ENCODE assay signal across 8 cellular contexts in the genomic region with DNA sequence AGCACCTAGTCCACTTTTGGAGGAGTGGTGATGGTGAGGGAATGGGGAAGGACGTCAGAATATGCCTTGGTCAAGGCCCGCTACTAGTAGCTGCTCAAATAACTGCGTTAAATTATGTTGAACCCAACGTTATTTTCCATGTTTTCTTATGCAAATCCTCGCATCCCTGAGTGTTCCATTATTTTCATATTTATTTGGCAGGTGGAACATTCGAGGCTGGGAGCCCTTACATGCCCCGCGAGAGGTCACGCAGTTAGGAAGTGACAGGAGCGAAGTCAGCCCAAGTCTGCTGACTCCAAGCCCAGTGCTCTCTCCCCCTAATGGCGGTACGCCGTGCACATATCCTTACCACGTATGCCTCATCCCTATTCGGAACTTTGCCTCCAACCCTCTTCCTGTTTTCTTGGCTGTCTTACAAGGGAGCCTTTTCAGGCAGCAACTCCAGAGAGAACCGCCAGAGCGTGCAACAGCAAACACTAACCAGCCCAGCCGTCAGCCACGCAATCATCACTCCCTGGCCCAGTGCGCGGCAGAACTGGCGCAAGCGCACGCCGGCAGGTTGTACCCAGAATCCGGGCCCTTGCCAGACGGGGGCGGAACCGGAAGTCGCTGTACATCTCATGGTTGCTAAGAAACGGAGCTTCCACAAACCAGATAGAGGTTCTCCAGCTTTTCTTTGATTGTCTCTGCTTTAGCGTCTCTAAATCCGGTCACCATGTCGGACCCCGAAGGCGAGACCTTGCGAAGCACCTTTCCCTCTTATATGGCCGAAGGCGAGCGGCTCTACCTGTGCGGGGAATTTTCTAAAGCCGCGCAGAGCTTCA. TPM values are rescaled to one million over a fixed set of nuclear protein-coding genes. Genes with fewer than 3 reads are reported as not detected.
DNase-seq lines count a peak whose midpoint lies in the region; ATAC-seq and TF ChIP-seq lines count a peak whose summit lies in the region.

A gene with protein sequence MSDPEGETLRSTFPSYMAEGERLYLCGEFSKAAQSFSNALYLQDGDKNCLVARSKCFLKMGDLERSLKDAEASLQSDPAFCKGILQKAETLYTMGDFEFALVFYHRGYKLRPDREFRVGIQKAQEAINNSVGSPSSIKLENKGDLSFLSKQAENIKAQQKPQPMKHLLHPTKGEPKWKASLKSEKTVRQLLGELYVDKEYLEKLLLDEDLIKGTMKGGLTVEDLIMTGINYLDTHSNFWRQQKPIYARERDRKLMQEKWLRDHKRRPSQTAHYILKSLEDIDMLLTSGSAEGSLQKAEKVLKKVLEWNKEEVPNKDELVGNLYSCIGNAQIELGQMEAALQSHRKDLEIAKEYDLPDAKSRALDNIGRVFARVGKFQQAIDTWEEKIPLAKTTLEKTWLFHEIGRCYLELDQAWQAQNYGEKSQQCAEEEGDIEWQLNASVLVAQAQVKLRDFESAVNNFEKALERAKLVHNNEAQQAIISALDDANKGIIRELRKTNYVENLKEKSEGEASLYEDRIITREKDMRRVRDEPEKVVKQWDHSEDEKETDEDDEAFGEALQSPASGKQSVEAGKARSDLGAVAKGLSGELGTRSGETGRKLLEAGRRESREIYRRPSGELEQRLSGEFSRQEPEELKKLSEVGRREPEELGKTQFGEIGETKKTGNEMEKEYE (plus strand): TSS at position 609 of the 824 bp plus-strand sequence. CDS start 107 bp downstream, at position 716.

- peaks cover 23% of the 10 kb centered on the region for H3K4me1 ChIP-seq in CD4-positive, alpha-beta memory T cell (ENCODE audit: insufficient read depth, low read length)
- H3K4me1 ChIP-seq in ectodermal cell (ENCODE audit: control insufficient read depth, insufficient read depth, low read length) (peaks cover 6% of the 10 kb centered on the region), lower lobe of right lung (peaks cover 14% of the 10 kb centered on the region)

- CTCF ChIA-PET in CD4-positive, alpha-beta memory T cell (lab: Charles Lee; ENCODE audit: partially characterized antibody) = interaction anchor here (0.6 to 3.3 kb wide), 6 partner anchors 8 to 90 kb away, joined by 3 to 26 read pairs (median 4); a partner anchor contains a TSS
- CTCF ChIA-PET in activated CD4-positive, alpha-beta memory T cell treated with anti-CD3 and anti-CD28 coated beads, Interleukin-2, amount 10 ng/mL, durations not matched to agents 7 days and 5 days (lab: Charles Lee) = interaction anchor here (0.5 to 1.4 kb wide), 17 partner anchors 8 to 1837 kb away, joined by 3 to 21 read pairs (median 4); a partner anchor contains a TSS

- peak within 1 kb of the TSS; percentile 85 for H3K27ac ChIP-seq in CD4-positive, alpha-beta memory T cell (ENCODE audit: low read depth, low read length)
- H3K27ac ChIP-seq in ectodermal cell (ENCODE audit: insufficient read depth, low read depth, low read length, poor library complexity, severe bottlenecking) = peak within 1 kb of the TSS; percentile 76
- H3K27ac ChIP-seq in lower lobe of right lung = peak within 1 kb of the TSS; percentile 83

- H3K9me3 Mint-ChIP-seq in CD4-positive, alpha-beta memory T cell = no peaks in the 10 kb centered on the region
- H3K9me3 Mint-ChIP-seq in activated CD4-positive, alpha-beta memory T cell treated with anti-CD3 and anti-CD28 coated beads, Interleukin-2, amount 10 ng/mL, durations not matched to agents 7 days and 5 days = no peaks in the 10 kb centered on the region

- H3K4me1 Mint-ChIP-seq in CD4-positive, alpha-beta memory T cell = peaks cover 16 to 35% (median 23%) of the 10 kb centered on the region in 4 donors
- H3K4me1 Mint-ChIP-seq in activated CD4-positive, alpha-beta memory T cell treated with anti-CD3 and anti-CD28 coated beads, Interleukin-2, amount 10 ng/mL, durations not matched to agents 7 days and 5 days = peaks cover 60% of the 10 kb centered on the region

- TF ChIP-seq CTCF in lower lobe of right lung (IDR thresholded peaks at IDR 0.05) = peak; percentile 51

- H3K27ac Mint-ChIP-seq in CD4-positive, alpha-beta memory T cell = peak within 1 kb of the TSS; percentile 91 to 100 (median 99)
- peak within 1 kb of the TSS; percentile 96 for H3K27ac Mint-ChIP-seq in activated CD4-positive, alpha-beta memory T cell treated with anti-CD3 and anti-CD28 coated beads, Interleukin-2, amount 10 ng/mL, durations not matched to agents 7 days and 5 days

- ATAC-seq in GM19438 (IDR thresholded peaks at IDR 0.05; ENCODE audit: low read depth, unreplicated experiment) (peak; percentile 94), lower lobe of right lung (peak; percentile 99)

- POLR2A ChIA-PET in CD4-positive, alpha-beta memory T cell (lab: Charles Lee; ENCODE audit: partially characterized antibody) = interaction anchor here (0.6 to 4.7 kb wide), 18 partner anchors 9 to 1589 kb away, joined by 3 to 61 read pairs (median 4); a partner anchor contains a TSS
- POLR2A ChIA-PET in activated CD4-positive, alpha-beta memory T cell treated with anti-CD3 and anti-CD28 coated beads, Interleukin-2, amount 10 ng/mL, durations not matched to agents 7 days and 5 days (lab: Charles Lee) = interaction anchor here (0.6 to 7.9 kb wide), 18 partner anchors 9 to 1438 kb away, joined by 3 to 108 read pairs (median 4); a partner anchor contains a TSS

- intact Hi-C loops in CD4-positive, alpha-beta memory T cell (cut with micrococcal nuclease) = loop anchor here (1.0 to 5.0 kb wide), 5 partner anchors 11 to 118 kb away; a partner anchor contains a TSS
- intact Hi-C loops in lower lobe of right lung (cut with DNase I) = no loop called here

- peak within 1 kb of the TSS; percentile 73 to 80 for H3K4me3 ChIP-seq in CD4-positive, alpha-beta memory T cell (ENCODE audit: low read length in 2 of 2)
- H3K4me3 ChIP-seq in ectodermal cell (ENCODE audit: insufficient read depth, low read depth, low read length) (peak within 1 kb of the TSS; percentile 69), lower lobe of right lung (peak within 1 kb of the TSS; percentile 63)

- no peaks in the 10 kb centered on the region for H3K36me3 ChIP-seq in CD4-positive, alpha-beta memory T cell (ENCODE audit: insufficient read depth, low read length)
- H3K36me3 ChIP-seq in ectodermal cell (ENCODE audit: control insufficient read depth, insufficient read depth, low read length) (no peaks in the 10 kb centered on the region), lower lobe of right lung (no peaks in the 10 kb centered on the region)

- 3% methylated on average over 43 of the region's 43 CpGs for WGBS in ectodermal cell, 2 experiments

- H3K27me3 Mint-ChIP-seq in CD4-positive, alpha-beta memory T cell = no peaks in the 10 kb centered on the region
- H3K27me3 Mint-ChIP-seq in activated CD4-positive, alpha-beta memory T cell treated with anti-CD3 and anti-CD28 coated beads, Interleukin-2, amount 10 ng/mL, durations not matched to agents 7 days and 5 days = no peaks in the 10 kb centered on the region

- no peaks in the 10 kb centered on the region for H3K27me3 ChIP-seq in CD4-positive, alpha-beta memory T cell (ENCODE audit: insufficient read depth, low read length)
- H3K27me3 ChIP-seq in ectodermal cell (ENCODE audit: control insufficient read depth, insufficient read depth, low read length, poor library complexity, severe bottlenecking) (no peaks in the 10 kb centered on the region), lower lobe of right lung (ENCODE audit: low read depth) (no peaks in the 10 kb centered on the region)

- peak within 1 kb of the TSS; percentile 90 to 99 (median 98) for H3K4me3 Mint-ChIP-seq in CD4-positive, alpha-beta memory T cell
- H3K4me3 Mint-ChIP-seq in activated CD4-positive, alpha-beta memory T cell treated with anti-CD3 and anti-CD28 coated beads, Interleukin-2, amount 10 ng/mL, durations not matched to agents 7 days and 5 days = peak within 1 kb of the TSS; percentile 95

- no peaks in the 10 kb centered on the region for H3K9me3 ChIP-seq in CD4-positive, alpha-beta memory T cell (ENCODE audit: control insufficient read depth in 1 of 2, low read length in 2 of 2)
- H3K9me3 ChIP-seq in ectodermal cell (ENCODE audit: control insufficient read depth, low read length) = no peaks in the 10 kb centered on the region
- H3K9me3 ChIP-seq in lower lobe of right lung = no peaks in the 10 kb centered on the region

- peak; percentile 94 to 98 (median 98) for DNase-seq in CD4-positive, alpha-beta memory T cell
- peak; percentile 97 for DNase-seq in HK-2 (ENCODE audit: unreplicated experiment)
- DNase-seq in NCI-H82 treated with DMSO at 0.1 percent for 48 hours (lab: John Stamatoyannopoulos, UW; ENCODE audit: unreplicated experiment) = peak; percentile 89
- peak; percentile 97 for DNase-seq in activated CD4-positive, alpha-beta memory T cell treated with anti-CD3 and anti-CD28 coated beads, Interleukin-2, amount 10 ng/mL, durations not matched to agents 7 days and 5 days
- DNase-seq in lower lobe of right lung = peak; percentile 99
- DNase-seq in stimulated activated CD4-positive, alpha-beta T cell treated with anti-CD3 and anti-CD28 coated beads, TNF-alpha, amount 100 ng/mL, for 1 hour (ENCODE audit: low read depth in 3 of 3, low spot score in 1 of 3) = peak; percentile 86 to 89 (median 88)

- H3K36me3 Mint-ChIP-seq in CD4-positive, alpha-beta memory T cell = no peaks in the 10 kb centered on the region
- H3K36me3 Mint-ChIP-seq in activated CD4-positive, alpha-beta memory T cell treated with anti-CD3 and anti-CD28 coated beads, Interleukin-2, amount 10 ng/mL, durations not matched to agents 7 days and 5 days (ENCODE audit: low read depth) = peaks cover 2% of the 10 kb centered on the region

RNA-seq across cellular contexts. Expression of the gene that starts here (rescaled TPM):
- total RNA-seq in CD4-positive, alpha-beta memory T cell = under 1 TPM in 1 of 2 experiments, not detected in 1; 0.20 TPM
- polyA plus RNA-seq in CD4-positive, alpha-beta memory T cell = under 1 TPM in 1 of 2 donors, not detected in 1; 0.11 TPM
- total RNA-seq in activated CD4-positive, alpha-beta memory T cell treated with anti-CD3 and anti-CD28 coated beads, Interleukin-2, amount 10 ng/mL, durations not matched to agents 7 days and 5 days = 1 to 10 TPM; 1.7 to 2.0 TPM
- polyA plus RNA-seq in ectodermal cell (2013, experiment 1 of 4) = 8.4 TPM
- polyA plus RNA-seq in ectodermal cell (2013, experiment 2 of 4) = 7.1 TPM
- 4.9 TPM for polyA plus RNA-seq in ectodermal cell (2013, experiment 3 of 4)
- 5.9 TPM for polyA plus RNA-seq in ectodermal cell (2013, experiment 4 of 4)
- total RNA-seq in lower lobe of right lung = 5.4 TPM

Comparison
In these comparisons a context has a peak if more than half of its experiments do, and no peak if none do; other contexts are left out.
1. Peak in every context shown above with its lines: DNase-seq, ATAC-seq, H3K4me3 ChIP-seq and H3K27ac ChIP-seq.
2. Peak in DNase-seq, H3K4me3 ChIP-seq and H3K27ac ChIP-seq in CD4-positive, alpha-beta memory T cell; RNA of the gene not detected or under 1 TPM.